ENCODE assay signal across 8 cellular contexts in the genomic region with DNA sequence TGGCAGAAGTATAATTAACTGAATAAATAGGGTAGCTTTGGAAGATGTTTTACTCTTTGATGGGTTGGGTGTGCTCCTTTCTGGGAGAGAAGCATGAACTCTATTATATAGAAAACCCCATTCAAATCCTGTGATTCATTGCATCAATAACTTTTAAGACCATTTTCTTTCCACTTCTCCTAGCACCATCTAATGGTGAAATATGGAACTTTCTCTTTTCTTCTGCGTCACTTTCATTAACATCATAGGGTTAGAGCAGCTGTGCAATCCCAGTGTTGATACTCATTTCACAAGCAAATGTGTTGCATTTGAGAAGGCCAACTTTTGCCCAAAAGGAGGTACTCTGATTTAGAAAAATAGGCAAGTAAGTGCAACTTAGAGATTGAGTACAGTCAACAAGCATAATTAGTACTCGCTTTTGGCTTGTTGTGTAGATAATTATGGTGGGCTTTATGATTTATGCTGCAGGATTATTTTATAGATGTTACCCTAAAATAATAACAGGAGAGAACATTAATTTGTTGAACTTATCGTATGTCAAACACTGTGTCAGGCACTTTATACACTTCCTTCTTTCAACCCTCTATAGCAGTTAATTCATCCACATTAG.
DNase-seq lines count a peak whose midpoint lies in the region; ATAC-seq and FAIRE-seq lines count a peak whose summit lies in the region.

No MANE protein-coding gene starts in this region.

- peak; percentile 91 for ATAC-seq in GM21515 (IDR thresholded peaks at IDR 0.05; ENCODE audit: unreplicated experiment)

- peak; percentile 49 for FAIRE-seq in colon (lab: Jason Lieb, UNC)

- peak; percentile 1 for DNase-seq in GF-D8 (lab: John Stamatoyannopoulos, UW)
- DNase-seq in HT-29 (ENCODE audit: low spot score) = peak; percentile 84
- DNase-seq in NOMO-1 treated with dmso at 0.1 percent for 144 hours (lab: John Stamatoyannopoulos, UW; ENCODE audit: unreplicated experiment) = peak; percentile 9
- DNase-seq in medulla oblongata (ENCODE audit: extremely low spot score) = peak; percentile 85
- DNase-seq in stimulated activated CD4-positive, alpha-beta T cell treated with anti-CD3 and anti-CD28 coated beads, Interleukin-4, amount 100 ng/mL, for 4 hours = no peak
- no peak for DNase-seq in activated CD4-positive, alpha-beta T cell treated with anti-CD3 and anti-CD28 coated beads for 4 hours

Comparison
In these comparisons a context has a peak if more than half of its experiments do, and no peak if none do; other contexts are left out.
1. DNase-seq: peak in GF-D8 (single experiment), HT-29 (single experiment), NOMO-1 treated with dmso at 0.1 percent for 144 hours (single experiment) and medulla oblongata (single experiment); none in stimulated activated CD4-positive, alpha-beta T cell treated with anti-CD3 and anti-CD28 coated beads, Interleukin-4, amount 100 ng/mL, for 4 hours (0 of 2) and activated CD4-positive, alpha-beta T cell treated with anti-CD3 and anti-CD28 coated beads for 4 hours (0 of 2).